13 cellular contexts compared by ENCODE assay signal in genomic region chr20:62201173-62202082, GRCh38. TPM values are rescaled to one million over a fixed set of nuclear protein-coding genes. Genes with fewer than 3 reads are reported as not detected.
A peak's percentile ranks its signal among the peaks of the same experiment; 100 is the strongest.
DNase-seq lines count a peak whose midpoint lies in the region; ATAC-seq, FAIRE-seq and TF ChIP-seq lines count a peak whose summit lies in the region.
"Had no signal": no experiment of that assay in that cellular context is flagged by ENCODE, and none has a peak within 500 bp of the region (broad histone marks: within the 10 kb centered on the region; RNA-seq: fewer than 3 reads in every experiment).

No MANE protein-coding gene starts in this region.

- whole genome bisulfite sequencing in body of pancreas, 2 donors: 84 to 90% methylated on average over 20 to 34 of the region's 38 CpGs

- no peak overlapping the region for H3K27ac ChIP-seq in SK-N-MC
- no peak overlapping the region for H3K27ac ChIP-seq in body of pancreas
- H3K27ac ChIP-seq: PC-9 had no signal

- intact Hi-C loops in body of pancreas (cut with DNase I): no loop called here

- DNase-seq in BE2C (peak; percentile 45), GM19239 (ENCODE audit: insufficient read length, low spot score) (peak; percentile 65), SK-N-MC (ENCODE audit: low read depth, low spot score) (no peak), body of pancreas (no peak), glomerular visceral epithelial cell (ENCODE audit: extremely low spot score) (no peak), HK-2 (ENCODE audit: unreplicated experiment) (no peak), AG08395 (ENCODE audit: low spot score) (no peak)
- DNase-seq: activated CD4-positive, alpha-beta T cell treated with anti-CD3 and anti-CD28 coated beads for 4 hours; Karpas-422; PC-9 had no signal

- H3K9ac ChIP-seq in SK-N-MC (ENCODE audit: insufficient read length): no peak overlapping the region

- no peak overlapping the region for H3K4me3 ChIP-seq in BE2C (ENCODE audit: low read depth, low read length)
- peak overlapping the region; percentile 45 for H3K4me3 ChIP-seq in SK-N-MC
- H3K4me3 ChIP-seq in body of pancreas: no peak overlapping the region
- H3K4me3 ChIP-seq: PC-9 had no signal

- ATAC-seq in HG03565 (IDR thresholded peaks at IDR 0.05; ENCODE audit: unreplicated experiment): peak; percentile 59
- no peak for ATAC-seq in body of pancreas

- peak; percentile 11 for FAIRE-seq in GM19239 (lab: Jason Lieb, UNC)

- TF ChIP-seq CTCF in BE2C (IDR thresholded peaks at IDR 0.05; ENCODE audit: low read depth, low read length): no peak
- no peak for TF ChIP-seq CTCF in body of pancreas (IDR thresholded peaks at IDR 0.05)

- TF ChIP-seq POLR2A in body of pancreas (IDR thresholded peaks at IDR 0.05): no peak

- H3K36me3 ChIP-seq in BE2C: peaks cover 57% of the 10 kb centered on the region
- H3K36me3 ChIP-seq in SK-N-MC (ENCODE audit: insufficient read depth, low read length): peaks cover 31% of the 10 kb centered on the region
- H3K36me3 ChIP-seq in body of pancreas (replicated peaks in 1 of 2; ENCODE audit: insufficient read depth in 1 of 2, low read depth in 2 of 2): peaks cover 14 to 17% of the 10 kb centered on the region in 2 donors

- H3K27me3 ChIP-seq in BE2C (no peaks in the 10 kb centered on the region), body of pancreas (no peaks in the 10 kb centered on the region)

- peaks cover 20% of the 10 kb centered on the region for H3K4me1 ChIP-seq in BE2C
- H3K4me1 ChIP-seq in body of pancreas: no peaks in the 10 kb centered on the region

- H3K9me3 ChIP-seq in BE2C (no peaks in the 10 kb centered on the region), SK-N-MC (ENCODE audit: low read depth, low read length) (no peaks in the 10 kb centered on the region), body of pancreas (no peaks in the 10 kb centered on the region)

RNA-seq across cellular contexts. Expression of gene MTG2, which starts 18.6 kb away (rescaled TPM):
- 102 TPM for polyA plus RNA-seq in BE2C (2012; ENCODE audit: insufficient read depth, insufficient read length, low read depth)
- 10 to 100 TPM in 1 of 2 donors, 1 to 10 TPM in 1; 8.8 to 16.5 TPM for total RNA-seq in body of pancreas

RNA-seq across cellular contexts. Expression of gene HRH3, which starts 18.6 kb away (rescaled TPM):
- polyA plus RNA-seq in BE2C (2012; ENCODE audit: insufficient read depth, insufficient read length, low read depth): 13.0 TPM
- under 1 TPM in 1 of 2 donors, not detected in 1; 0.33 TPM for total RNA-seq in body of pancreas
- total RNA-seq: natural killer cell treated with Interleukin-12 subunit alpha and Interleukin-12 subunit beta and Interleukin-15 and Interleukin-18, amount 100 ng/mL, for 72 hours; PC-9 had no signal
- polyA plus RNA-seq: BJ had no signal

RNA-seq across cellular contexts. Expression of gene OSBPL2, which starts 36.9 kb away (rescaled TPM):
- 22.4 TPM for polyA plus RNA-seq in BE2C (2012; ENCODE audit: insufficient read depth, insufficient read length, low read depth)
- 10 to 100 TPM; 54.5 to 71.9 TPM for total RNA-seq in body of pancreas

RNA-seq across cellular contexts. Expression of gene SS18L1, which starts 57.9 kb away (rescaled TPM):
- polyA plus RNA-seq in BE2C (2012; ENCODE audit: insufficient read depth, insufficient read length, low read depth): 65.5 TPM
- 10 to 100 TPM; 11.4 to 14.5 TPM for total RNA-seq in body of pancreas

RNA-seq across cellular contexts. Expression of gene PSMA7, which starts 58.2 kb away (rescaled TPM):
- 626 TPM for polyA plus RNA-seq in BE2C (2012; ENCODE audit: insufficient read depth, insufficient read length, low read depth)
- 100 to 1,000 TPM; 174 to 176 TPM for total RNA-seq in body of pancreas

Comparison
In these comparisons a context has a peak if more than half of its experiments do, and no peak if none do; other contexts are left out.
1. DNase-seq: peak in BE2C (single experiment) and GM19239 (single experiment); none in SK-N-MC (single experiment), body of pancreas (0 of 4), glomerular visceral epithelial cell (single experiment), HK-2 (single experiment) and AG08395 (single experiment).